Comparison of ENCODE assay signal across 10 cellular contexts in the genomic region with DNA sequence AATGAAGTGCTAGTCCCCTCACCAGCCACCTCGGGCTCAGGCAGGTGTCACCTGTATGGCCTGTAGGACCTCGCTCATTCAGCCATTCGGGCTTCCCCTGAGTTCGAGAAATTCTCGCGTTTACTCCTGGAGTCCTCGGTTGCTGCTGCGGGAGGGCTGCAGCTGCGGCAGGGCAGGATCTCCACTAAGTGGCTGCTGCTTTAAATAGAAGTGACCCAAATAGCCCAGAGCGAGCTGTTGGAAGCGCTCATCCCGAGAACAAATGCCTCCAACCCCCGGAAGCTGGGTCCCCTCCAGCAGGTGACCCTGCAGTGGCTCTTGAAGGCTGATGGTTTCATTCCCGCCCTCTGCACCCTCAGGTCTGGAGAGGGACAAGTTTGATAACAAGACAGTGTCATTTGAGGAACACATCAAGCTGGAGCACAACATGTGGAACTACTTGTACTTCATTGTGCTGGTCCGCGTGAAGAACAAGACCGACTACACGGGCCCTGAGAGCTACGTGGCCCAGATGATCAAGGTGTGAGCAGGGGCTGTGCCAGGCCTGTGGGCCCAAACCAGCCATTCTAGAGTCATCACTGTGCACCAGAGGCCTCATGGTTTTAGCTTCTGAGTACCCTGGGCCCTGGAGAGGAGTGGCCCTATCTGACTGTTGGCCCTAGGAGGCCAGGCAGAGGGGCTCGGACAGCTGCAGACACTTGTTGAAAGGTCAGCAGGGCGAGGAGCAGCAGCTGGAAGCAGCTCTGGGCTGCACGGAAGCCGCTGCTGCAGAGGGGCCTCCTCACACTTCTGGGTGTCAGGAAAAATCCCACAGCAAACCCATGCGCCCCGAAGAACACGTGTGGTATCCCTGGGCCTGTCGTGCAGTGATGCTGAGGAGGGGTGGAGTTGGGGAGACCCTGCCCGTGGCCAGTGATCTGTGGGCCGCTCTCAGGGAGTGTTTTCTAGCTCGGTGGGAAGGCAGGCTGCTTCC. TPM values are rescaled to one million over a fixed set of nuclear protein-coding genes. Genes with fewer than 3 reads are reported as not detected.
A peak's percentile ranks its signal among the peaks of the same experiment; 100 is the strongest.
DNase-seq lines count a peak whose midpoint lies in the region; ATAC-seq and TF ChIP-seq lines count a peak whose summit lies in the region.
"Had no signal": no experiment of that assay in that cellular context is flagged by ENCODE, and none has a peak within 500 bp of the region (broad histone marks: within the 10 kb centered on the region; RNA-seq: fewer than 3 reads in every experiment).

No MANE protein-coding gene starts in this region.

- POLR2A ChIA-PET in AG04450 (lab: Yijun Ruan, JAX) = interaction anchor here (0.5 to 1.2 kb wide), 2 partner anchors 74 to 104 kb away, joined by 3 to 4 read pairs; no protein-coding TSS in a partner anchor

- H3K4me3 Mint-ChIP-seq in naive B cell = peak overlapping the region; percentile 11 to 89 (median 69)

- TF ChIP-seq CTCF in AG04450 (IDR thresholded peaks at IDR 0.05; ENCODE audit: low read depth, low read length) (no peak), brain microvascular endothelial cell (IDR thresholded peaks at IDR 0.05; ENCODE audit: low read depth, low read length, missing control alignments) (no peak)

- no peaks in the 10 kb centered on the region for H3K9me3 Mint-ChIP-seq in naive B cell

- H3K4me3 ChIP-seq in AG04450 (ENCODE audit: low read depth, low read length) (no peak overlapping the region), brain microvascular endothelial cell (ENCODE audit: low read depth, low read length) (no peak overlapping the region)
- H3K4me3 ChIP-seq: MG63 had no signal

- H3K27ac ChIP-seq in AG04450 (ENCODE audit: low read depth, low read length) = peak overlapping the region; percentile 21
- H3K27ac ChIP-seq in brain microvascular endothelial cell = peak overlapping the region; percentile 51

- CTCF ChIA-PET in AG04450 (lab: Charles Lee) = interaction anchor here (1.1 to 2.5 kb wide), 5 partner anchors 9 to 108 kb away, joined by 3 to 9 read pairs (median 5); partner anchors contain the start of gene UQCC2

- in situ Hi-C loops in brain microvascular endothelial cell (cut with HindIII; ENCODE audit: low pct_ligation_motif_present, low sequenced_read_pairs) = no loop called here

- H3K27me3 Mint-ChIP-seq in naive B cell = no peaks in the 10 kb centered on the region

- ATAC-seq in HG03108 (IDR thresholded peaks at IDR 0.05; ENCODE audit: unreplicated experiment) (peak; percentile 12), naive B cell (ENCODE audit: low read depth in 2 of 2) (peak; percentile 18 to 32), HG03039 (IDR thresholded peaks at IDR 0.05; ENCODE audit: unreplicated experiment) (no peak)

- H3K27me3 ChIP-seq in AG04450 (ENCODE audit: control insufficient read depth, insufficient read depth, low read length) (no peaks in the 10 kb centered on the region), brain microvascular endothelial cell (replicated peaks) (no peaks in the 10 kb centered on the region)
- H3K27me3 ChIP-seq: MG63 had no signal

- H3K36me3 ChIP-seq in brain microvascular endothelial cell (replicated peaks) = peaks cover 6% of the 10 kb centered on the region

- peaks cover 9 to 22% of the 10 kb centered on the region in 2 donors for H3K36me3 Mint-ChIP-seq in naive B cell

- H3K4me1 Mint-ChIP-seq in naive B cell = peaks cover 51 to 69% (median 63%) of the 10 kb centered on the region in 3 donors

- peak overlapping the region; percentile 94 to 99 (median 98) for H3K27ac Mint-ChIP-seq in naive B cell

- DNase-seq in AG04450 (ENCODE audit: low read depth, low spot score) = no peak
- DNase-seq in brain microvascular endothelial cell = no peak
- peak; percentile 11 for DNase-seq in naive B cell
- DNase-seq in cortex of kidney (lab: John Stamatoyannopoulos, UW) = no peak
- no peak for DNase-seq in activated gamma-delta T cell treated with Interleukin-2 at 50 U/mL for 16 hours
- DNase-seq in AML-193 (lab: John Stamatoyannopoulos, UW) = no peak
- DNase-seq: DND-41, MG63 had no signal

- H3K9me3 ChIP-seq in AG04450 (ENCODE audit: control insufficient read depth, insufficient read depth, low read length) = no peaks in the 10 kb centered on the region; the same call in 1 of the 2 replicates
- H3K9me3 ChIP-seq: MG63 had no signal

RNA-seq across cellular contexts. Expression of gene UQCC2, which starts 18.0 kb away (rescaled TPM):
- polyA plus RNA-seq in AG04450 (2011; rRNA removed) = 67.9 and 84.1 TPM in 2 replicates
- 15.2 and 23.4 TPM in 2 replicates for polyA minus RNA-seq in AG04450 (2011; rRNA and poly(A)+ RNA removed)
- polyA plus RNA-seq in naive B cell (ENCODE audit: low read depth in 6 of 6) = 10 to 100 TPM; 29.4 to 53.0 (median 44.4) TPM

RNA-seq across cellular contexts. Expression of gene IP6K3, which starts 53.2 kb away (rescaled TPM):
- polyA plus RNA-seq in AG04450 (2011; rRNA removed) = 1.1 and 1.6 TPM in 2 replicates
- polyA minus RNA-seq in AG04450 (2011; rRNA and poly(A)+ RNA removed) = 0.91 and 2.1 TPM in 2 replicates
- not detected for polyA plus RNA-seq in naive B cell (ENCODE audit: low read depth in 6 of 6)
